Comparison of ENCODE assay signal across 23 cellular contexts in the genomic region with DNA sequence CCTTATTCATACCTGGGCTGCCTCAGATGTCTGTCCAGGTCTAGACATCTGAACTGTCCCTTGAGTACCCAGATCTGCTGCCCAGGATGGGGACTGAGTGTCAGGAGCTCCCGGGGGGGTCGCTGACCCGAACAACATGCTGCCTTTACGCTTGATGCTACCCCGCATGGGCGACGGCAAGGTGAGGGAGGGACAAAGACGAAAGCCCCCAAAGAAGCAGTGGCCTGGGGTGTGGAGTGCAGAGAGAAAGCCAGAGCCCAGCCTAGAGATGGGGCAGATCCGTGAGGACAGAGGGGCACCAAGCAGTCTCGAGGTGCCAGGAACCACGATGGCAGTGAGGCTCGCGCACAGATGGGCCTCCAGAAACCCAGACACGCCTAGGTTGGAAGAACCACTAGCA.
DNase-seq lines count a peak whose midpoint lies in the region; ATAC-seq and TF ChIP-seq lines count a peak whose summit lies in the region.
"Had no signal": no experiment of that assay in that cellular context is flagged by ENCODE, and none has a peak within 500 bp of the region (broad histone marks: within the 10 kb centered on the region; RNA-seq: fewer than 3 reads in every experiment).

No MANE protein-coding gene starts in this region.

- no peak for TF ChIP-seq CTCF in natural killer cell (IDR thresholded peaks at IDR 0.05)
- no peak for TF ChIP-seq CTCF in GM10266 (IDR thresholded peaks at IDR 0.05; ENCODE audit: control insufficient read depth, insufficient read depth, low read depth, missing control alignments)

- intact Hi-C loops in activated CD4-positive, alpha-beta T cell treated with anti-CD3 and anti-CD28 coated beads for 36 hours (cut with DNase I, micrococcal nuclease): no loop called here
- intact Hi-C loops in natural killer cell (cut with micrococcal nuclease): no loop called here
- intact Hi-C loops in posterior vena cava (cut with DNase I): no loop called here

- H3K9me3 Mint-ChIP-seq in activated CD4-positive, alpha-beta T cell treated with anti-CD3 and anti-CD28 coated beads for 36 hours (ENCODE audit: low read depth): no peaks in the 10 kb centered on the region
- no peaks in the 10 kb centered on the region for H3K9me3 Mint-ChIP-seq in natural killer cell treated with Interleukin-12 subunit alpha and Interleukin-12 subunit beta and Interleukin-15 and Interleukin-18, amount 100 ng/mL, for 72 hours
- H3K9me3 Mint-ChIP-seq in natural killer cell: no peaks in the 10 kb centered on the region
- H3K9me3 Mint-ChIP-seq: CD8-positive, alpha-beta T cell had no signal

- POLR2A ChIA-PET in activated CD4-positive, alpha-beta T cell treated with anti-CD3 and anti-CD28 coated beads for 36 hours (lab: Charles Lee): no interaction called here

- ATAC-seq in activated CD4-positive, alpha-beta T cell treated with anti-CD3 and anti-CD28 coated beads for 36 hours: no peak
- ATAC-seq in natural killer cell treated with Interleukin-12 subunit alpha and Interleukin-12 subunit beta and Interleukin-15 and Interleukin-18, amount 100 ng/mL, for 72 hours: no peak
- no peak for ATAC-seq in natural killer cell
- ATAC-seq in HG03196 (IDR thresholded peaks at IDR 0.05; ENCODE audit: unreplicated experiment): no peak
- ATAC-seq: CD8-positive, alpha-beta T cell; HCT116 had no signal

- H3K4me3 Mint-ChIP-seq in activated CD4-positive, alpha-beta T cell treated with anti-CD3 and anti-CD28 coated beads for 36 hours: no peak overlapping the region
- H3K4me3 Mint-ChIP-seq in natural killer cell treated with Interleukin-12 subunit alpha and Interleukin-12 subunit beta and Interleukin-15 and Interleukin-18, amount 100 ng/mL, for 72 hours: no peak overlapping the region
- no peak overlapping the region for H3K4me3 Mint-ChIP-seq in natural killer cell
- H3K4me3 Mint-ChIP-seq: CD8-positive, alpha-beta T cell had no signal

- DNase-seq in activated CD4-positive, alpha-beta T cell treated with anti-CD3 and anti-CD28 coated beads for 36 hours: peak; percentile 1
- DNase-seq in activated CD4-positive, alpha-beta T cell treated with anti-CD3 and anti-CD28 coated beads for 48 hours: no peak
- peak; percentile 38 for DNase-seq in natural killer cell treated with Interleukin-12 subunit alpha and Interleukin-12 subunit beta and Interleukin-15 and Interleukin-18, amount 100 ng/mL, for 72 hours (ENCODE audit: low spot score)
- no peak for DNase-seq in natural killer cell
- peak; percentile 70 for DNase-seq in posterior vena cava (ENCODE audit: low spot score)
- DNase-seq in GM10266 (ENCODE audit: extremely low spot score): no peak
- no peak for DNase-seq in NCI-H748 (lab: John Stamatoyannopoulos, UW; ENCODE audit: unreplicated experiment)
- DNase-seq: 8988T; AML-193; C1 segment of cervical spinal cord; CD8-positive, alpha-beta T cell; DMS153; GOT3; IMR-90; NCI-H1092 treated with DMSO at 0.1 percent for 48 hours; NCI-H1436 treated with DMSO at 0.1 percent for 48 hours; NCI-H2029; NCI-H2227 treated with DMSO at 0.1 percent for 48 hours; NCI-H510A; NCI-H774; NK-92 treated with Interleukin-12 subunit alpha and Interleukin-12 subunit beta, amount 100 ng/mL, for 24 hours had no signal

- H3K36me3 Mint-ChIP-seq in activated CD4-positive, alpha-beta T cell treated with anti-CD3 and anti-CD28 coated beads for 36 hours (ENCODE audit: low read depth): no peaks in the 10 kb centered on the region
- H3K36me3 Mint-ChIP-seq in natural killer cell treated with Interleukin-12 subunit alpha and Interleukin-12 subunit beta and Interleukin-15 and Interleukin-18, amount 100 ng/mL, for 72 hours: no peaks in the 10 kb centered on the region
- no peaks in the 10 kb centered on the region for H3K36me3 Mint-ChIP-seq in natural killer cell

- H3K27ac Mint-ChIP-seq in activated CD4-positive, alpha-beta T cell treated with anti-CD3 and anti-CD28 coated beads for 36 hours: no peak overlapping the region
- H3K27ac Mint-ChIP-seq in natural killer cell treated with Interleukin-12 subunit alpha and Interleukin-12 subunit beta and Interleukin-15 and Interleukin-18, amount 100 ng/mL, for 72 hours: no peak overlapping the region
- no peak overlapping the region for H3K27ac Mint-ChIP-seq in natural killer cell
- H3K27ac Mint-ChIP-seq: CD8-positive, alpha-beta T cell had no signal

- H3K4me1 Mint-ChIP-seq in activated CD4-positive, alpha-beta T cell treated with anti-CD3 and anti-CD28 coated beads for 36 hours: no peaks in the 10 kb centered on the region
- H3K4me1 Mint-ChIP-seq in natural killer cell treated with Interleukin-12 subunit alpha and Interleukin-12 subunit beta and Interleukin-15 and Interleukin-18, amount 100 ng/mL, for 72 hours (ENCODE audit: low read depth in 2 of 2): peaks cover 0 to 3% of the 10 kb centered on the region in 2 donors
- H3K4me1 Mint-ChIP-seq in natural killer cell: peaks cover 0 to 5% of the 10 kb centered on the region in 2 donors

- no peaks in the 10 kb centered on the region for H3K27me3 Mint-ChIP-seq in activated CD4-positive, alpha-beta T cell treated with anti-CD3 and anti-CD28 coated beads for 36 hours
- H3K27me3 Mint-ChIP-seq in natural killer cell treated with Interleukin-12 subunit alpha and Interleukin-12 subunit beta and Interleukin-15 and Interleukin-18, amount 100 ng/mL, for 72 hours: no peaks in the 10 kb centered on the region
- no peaks in the 10 kb centered on the region for H3K27me3 Mint-ChIP-seq in natural killer cell (ENCODE audit: low read depth in 2 of 2)

- CTCF ChIA-PET in activated CD4-positive, alpha-beta T cell treated with anti-CD3 and anti-CD28 coated beads for 36 hours (lab: Charles Lee): no interaction called here

Comparison
In these comparisons a context has a peak if more than half of its experiments do, and no peak if none do; other contexts are left out.
1. DNase-seq: peak in activated CD4-positive, alpha-beta T cell treated with anti-CD3 and anti-CD28 coated beads for 36 hours (single experiment), natural killer cell treated with Interleukin-12 subunit alpha and Interleukin-12 subunit beta and Interleukin-15 and Interleukin-18, amount 100 ng/mL, for 72 hours (single experiment) and posterior vena cava (single experiment); none in activated CD4-positive, alpha-beta T cell treated with anti-CD3 and anti-CD28 coated beads for 48 hours (single experiment), natural killer cell (single experiment), GM10266 (single experiment) and NCI-H748 (single experiment).